Comparison of ENCODE assay signal across 8 cellular contexts in the genomic region with DNA sequence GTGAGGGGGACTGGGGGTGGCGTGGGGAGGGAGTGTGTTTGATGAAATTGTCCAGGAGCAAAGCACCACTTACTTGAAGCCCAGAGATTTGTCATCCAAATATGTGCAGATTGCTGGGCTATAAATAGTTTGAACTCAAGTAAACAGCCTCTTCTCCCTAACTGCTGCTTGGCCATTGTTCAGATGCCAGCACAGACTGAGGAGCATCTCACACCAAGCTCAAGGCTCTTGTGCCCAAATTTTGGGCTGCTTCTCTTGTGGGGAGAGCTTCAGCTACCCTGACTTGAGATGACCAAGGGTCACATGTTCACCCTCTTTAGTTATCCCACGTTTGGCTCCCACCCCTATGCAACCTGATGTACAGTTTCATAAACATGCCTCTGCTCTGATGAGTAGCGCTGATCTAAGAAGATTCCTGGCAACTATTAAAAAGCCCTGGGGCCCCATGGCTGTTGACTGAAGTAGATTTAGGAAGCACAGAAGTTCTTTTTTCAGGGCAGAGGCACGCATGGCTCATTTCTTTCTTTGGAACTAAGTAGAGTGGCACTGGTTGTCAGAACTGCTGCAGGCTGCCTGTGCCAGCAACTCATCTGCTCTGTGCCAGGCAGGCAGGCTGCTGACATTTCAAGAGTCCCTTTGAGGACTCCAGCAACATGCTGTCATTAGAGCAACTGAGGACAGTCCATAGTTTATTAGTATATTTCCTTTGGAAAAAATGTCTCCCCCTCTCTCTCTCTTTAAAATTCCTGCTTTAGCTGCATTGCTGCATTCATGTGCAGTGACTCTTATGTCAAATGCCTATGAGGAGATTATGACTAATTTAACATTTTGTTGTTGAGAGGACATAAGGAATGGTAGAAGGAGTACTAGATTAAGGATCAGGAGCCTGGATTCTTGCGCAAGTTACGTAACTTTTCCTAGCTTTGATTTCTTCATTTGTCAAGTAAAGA. TPM values are rescaled to one million over a fixed set of nuclear protein-coding genes. Genes with fewer than 3 reads are reported as not detected.
A peak's percentile ranks its signal among the peaks of the same experiment; 100 is the strongest.
DNase-seq lines count a peak whose midpoint lies in the region; ATAC-seq, FAIRE-seq and TF ChIP-seq lines count a peak whose summit lies in the region.

No MANE protein-coding gene starts in this region.

- H3K9me3 ChIP-seq in A673 (ENCODE audit: low read depth, low read length, poor library complexity, severe bottlenecking) (no peaks in the 10 kb centered on the region), mucosa of rectum (ENCODE audit: control insufficient read depth in 2 of 2, low read length in 2 of 2) (no peaks in the 10 kb centered on the region)

- TF ChIP-seq CTCF in A673 (conservative IDR thresholded peaks at IDR 0.05; ENCODE audit: low read depth, low read length): no peak

- H3K4me1 ChIP-seq in A673 (ENCODE audit: insufficient read depth, low read length, poor library complexity, severe bottlenecking): peaks cover 35% of the 10 kb centered on the region
- peaks cover 5% of the 10 kb centered on the region in 2 donors for H3K4me1 ChIP-seq in mucosa of rectum (ENCODE audit: control insufficient read depth in 2 of 2, insufficient read depth in 2 of 2, low read length in 2 of 2)

- no peak for FAIRE-seq in GM12891 (lab: Jason Lieb, UNC)

- H3K9ac ChIP-seq in mucosa of rectum (ENCODE audit: low read depth in 1 of 2, low read length in 2 of 2): peak overlapping the region in 1 of 2 donors; percentile 2

- DNase-seq in A673 (ENCODE audit: low spot score) (peak; percentile 23), NCI-H226 (peak; percentile 90), epidermal melanocyte (ENCODE audit: insufficient read length, low spot score) (peak; percentile 52), GM12891 (ENCODE audit: insufficient read length, low spot score) (no peak)
- no peak for DNase-seq in stimulated activated naive CD8-positive, alpha-beta T cell treated with anti-CD3 and anti-CD28 coated beads, Interleukin-15, Interleukin-2, amounts not matched to agents 100 U/mL and 50 U/mL, for 24 hours
- no peak for DNase-seq in central memory CD4-positive, alpha-beta T cell
- no peak for DNase-seq in activated CD4-positive, alpha-beta T cell treated with anti-CD3 and anti-CD28 coated beads for 36 hours

- no peaks in the 10 kb centered on the region for H3K36me3 ChIP-seq in A673 (ENCODE audit: insufficient read depth, low read length, poor library complexity, severe bottlenecking)
- no peaks in the 10 kb centered on the region for H3K36me3 ChIP-seq in mucosa of rectum (ENCODE audit: control insufficient read depth in 2 of 2, insufficient read depth in 2 of 2, low read length in 2 of 2)

- H3K9me3 Mint-ChIP-seq in activated CD4-positive, alpha-beta T cell treated with anti-CD3 and anti-CD28 coated beads for 36 hours (ENCODE audit: low read depth): no peaks in the 10 kb centered on the region

- no peaks in the 10 kb centered on the region for H3K36me3 Mint-ChIP-seq in activated CD4-positive, alpha-beta T cell treated with anti-CD3 and anti-CD28 coated beads for 36 hours (ENCODE audit: low read depth)

- TF ChIP-seq POLR2A in GM12891 (IDR thresholded peaks at IDR 0.05; ENCODE audit: low read depth, low read length): no peak

- peaks cover 18% of the 10 kb centered on the region for H3K4me1 Mint-ChIP-seq in activated CD4-positive, alpha-beta T cell treated with anti-CD3 and anti-CD28 coated beads for 36 hours

- POLR2A ChIA-PET in A673 (lab: Charles Lee; ENCODE audit: low non-redundant PET): interaction anchor here (1.0 kb wide), 1 partner anchor 30 kb away, joined by 6 read pairs; no protein-coding TSS in a partner anchor
- POLR2A ChIA-PET in activated CD4-positive, alpha-beta T cell treated with anti-CD3 and anti-CD28 coated beads for 36 hours (lab: Charles Lee): interaction anchor here (0.6 kb wide), 1 partner anchor 38 kb away, joined by 3 read pairs; no protein-coding TSS in a partner anchor

- CTCF ChIA-PET in A673 (lab: Charles Lee): no interaction called here
- CTCF ChIA-PET in activated CD4-positive, alpha-beta T cell treated with anti-CD3 and anti-CD28 coated beads for 36 hours (lab: Charles Lee): no interaction called here

- H3K27ac ChIP-seq in A673 (ENCODE audit: low read depth, low read length, poor library complexity, severe bottlenecking) (peak overlapping the region; percentile 57), mucosa of rectum (ENCODE audit: low read depth in 2 of 2, low read length in 2 of 2) (peak overlapping the region; percentile 58 to 73)

- H3K27me3 ChIP-seq in A673 (replicated peaks; ENCODE audit: insufficient read depth, low read depth, low read length, poor library complexity) (no peaks in the 10 kb centered on the region), mucosa of rectum (ENCODE audit: control insufficient read depth in 2 of 2, insufficient read depth in 2 of 2, low read length in 2 of 2) (no peaks in the 10 kb centered on the region)

- intact Hi-C loops in A673 (cut with micrococcal nuclease; ENCODE audit: unreplicated experiment): no loop called here
- intact Hi-C loops in activated CD4-positive, alpha-beta T cell treated with anti-CD3 and anti-CD28 coated beads for 36 hours (cut with DNase I, micrococcal nuclease): no loop called here

- no TSS peak for BruUV-seq in A673 (replicated peaks; lab: Mats Ljungman, UMichigan)

- H3K4me3 ChIP-seq in A673 (ENCODE audit: low read depth, low read length, poor library complexity, severe bottlenecking): no peak overlapping the region
- H3K4me3 ChIP-seq in mucosa of rectum (ENCODE audit: low read length in 2 of 2): no peak overlapping the region

- H3K27me3 Mint-ChIP-seq in activated CD4-positive, alpha-beta T cell treated with anti-CD3 and anti-CD28 coated beads for 36 hours: no peaks in the 10 kb centered on the region

- ATAC-seq in stimulated activated naive CD8-positive, alpha-beta T cell treated with anti-CD3 and anti-CD28 coated beads, Interleukin-15, Interleukin-2, amounts not matched to agents 100 U/mL and 50 U/mL, for 24 hours: no peak
- no peak for ATAC-seq in activated CD4-positive, alpha-beta T cell treated with anti-CD3 and anti-CD28 coated beads for 36 hours

- no peak overlapping the region for H3K27ac Mint-ChIP-seq in activated CD4-positive, alpha-beta T cell treated with anti-CD3 and anti-CD28 coated beads for 36 hours

- no peak overlapping the region for H3K4me3 Mint-ChIP-seq in activated CD4-positive, alpha-beta T cell treated with anti-CD3 and anti-CD28 coated beads for 36 hours

TF ChIP-seq in GM12891, 5 proteins besides CTCF, POLR2A, EP300 and RAD21:
- TF ChIP-seq SPI1 (IDR thresholded peaks at IDR 0.05; ENCODE audit: low read depth, low read length): no peak
- TF ChIP-seq TAF1 (IDR thresholded peaks at IDR 0.05; ENCODE audit: low read depth, low read length): no peak
- no peak for TF ChIP-seq POLR2AphosphoS5 (IDR thresholded peaks at IDR 0.05; ENCODE audit: low read depth, low read length)
- no peak for TF ChIP-seq POU2F2 (IDR thresholded peaks at IDR 0.05; ENCODE audit: low read depth, low read length)
- no peak for TF ChIP-seq PAX5 (IDR thresholded peaks at IDR 0.05; ENCODE audit: insufficient read depth, low read length, severe bottlenecking)

RNA-seq across cellular contexts. Expression of a gene that starts 9.6 kb away (rescaled TPM):
- 58.5 and 64.9 TPM in 2 replicates for total RNA-seq in A673 (2021)
- 27.4 TPM for polyA plus RNA-seq in GM12891 (2012; ENCODE audit: low read depth, missing spikeins)
- 1 to 10 TPM; 4.5 to 4.6 TPM for total RNA-seq in activated CD4-positive, alpha-beta T cell treated with anti-CD3 and anti-CD28 coated beads for 36 hours

RNA-seq across cellular contexts. Expression of a gene that starts 51.0 kb away (rescaled TPM):
- 48.7 and 50.5 TPM in 2 replicates for total RNA-seq in A673 (2021)
- polyA plus RNA-seq in GM12891 (2012; ENCODE audit: low read depth, missing spikeins): 26.3 TPM
- 10 to 100 TPM; 51.9 to 58.5 TPM for total RNA-seq in activated CD4-positive, alpha-beta T cell treated with anti-CD3 and anti-CD28 coated beads for 36 hours

Comparison
In these comparisons a context has a peak if more than half of its experiments do, and no peak if none do; other contexts are left out.
1. DNase-seq: peak in A673 (single experiment), NCI-H226 (single experiment) and epidermal melanocyte (single experiment); none in GM12891 (single experiment), stimulated activated naive CD8-positive, alpha-beta T cell treated with anti-CD3 and anti-CD28 coated beads, Interleukin-15, Interleukin-2, amounts not matched to agents 100 U/mL and 50 U/mL, for 24 hours (single experiment), central memory CD4-positive, alpha-beta T cell (single experiment) and activated CD4-positive, alpha-beta T cell treated with anti-CD3 and anti-CD28 coated beads for 36 hours (single experiment).
2. RNA of a gene that starts 9.6 kb away (total RNA-seq): 58.5 to 64.9 TPM in A673; 4.5 to 4.6 TPM in activated CD4-positive, alpha-beta T cell treated with anti-CD3 and anti-CD28 coated beads for 36 hours; every median in the first group is over 10 times any median in the second.